ENCODE assay signal across 9 cellular contexts in the genomic region with DNA sequence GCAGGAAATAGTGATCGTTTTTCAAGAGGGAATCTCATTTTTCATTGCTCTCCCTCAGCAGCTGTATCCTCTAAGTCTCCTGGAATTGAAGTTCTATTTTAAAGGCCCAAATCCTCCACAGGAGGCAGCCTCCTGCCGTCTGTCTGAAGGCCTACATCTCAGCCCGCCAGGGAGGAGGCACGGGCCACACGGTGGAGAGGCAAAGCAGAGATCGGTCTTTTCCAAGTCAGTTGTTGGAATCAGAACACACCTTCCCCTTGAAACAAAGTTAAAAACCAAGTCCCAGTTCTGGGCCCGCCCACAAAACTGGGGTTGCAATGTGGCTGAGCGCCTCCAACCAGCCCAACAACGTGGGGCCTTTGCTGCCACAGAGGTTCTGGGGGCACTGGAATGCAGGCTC.
DNase-seq lines count a peak whose midpoint lies in the region; TF ChIP-seq lines count a peak whose summit lies in the region.
"Had no signal": no experiment of that assay in that cellular context is flagged by ENCODE, and none has a peak within 500 bp of the region (broad histone marks: within the 10 kb centered on the region; RNA-seq: fewer than 3 reads in every experiment).

No MANE protein-coding gene starts in this region.

- H3K9me3 ChIP-seq in SU-DHL-6 (ENCODE audit: insufficient read depth, low read length) = no peaks in the 10 kb centered on the region
- no peaks in the 10 kb centered on the region for H3K9me3 ChIP-seq in hepatocyte (ENCODE audit: low read depth)
- H3K9me3 ChIP-seq in spleen = no peaks in the 10 kb centered on the region

- peak overlapping the region; percentile 16 for H3K9ac ChIP-seq in SU-DHL-6 (ENCODE audit: low read length)

- H3K36me3 ChIP-seq in SU-DHL-6 (ENCODE audit: low read length) (no peaks in the 10 kb centered on the region), hepatocyte (replicated peaks; ENCODE audit: insufficient read depth, low read depth) (no peaks in the 10 kb centered on the region), spleen (peaks cover 0 to 3% (median 0%) of the 10 kb centered on the region in 6 donors)

- H3K27me3 ChIP-seq in SU-DHL-6 (ENCODE audit: low read length) (no peaks in the 10 kb centered on the region), hepatocyte (no peaks in the 10 kb centered on the region), spleen (replicated peaks in 1 of 7) (no peaks in the 10 kb centered on the region)
- H3K27me3 ChIP-seq: foreskin keratinocyte had no signal

- intact Hi-C loops in spleen (cut with DNase I; ENCODE audit: low total_unique reads) = loop anchor here (10.0 kb wide), 1 partner anchor 64 kb away; no protein-coding TSS in a partner anchor

- peak; percentile 13 for TF ChIP-seq CTCF in GM12865 (IDR thresholded peaks at IDR 0.05; ENCODE audit: insufficient read depth, low read depth, low read length, missing control alignments)
- TF ChIP-seq CTCF in SU-DHL-6 (IDR thresholded peaks at IDR 0.05; ENCODE audit: insufficient read depth, low read length, poor library complexity, severe bottlenecking) = no peak
- TF ChIP-seq CTCF in hepatocyte (IDR thresholded peaks at IDR 0.05; ENCODE audit: poor library complexity) = peak; percentile 8
- TF ChIP-seq CTCF in spleen (IDR thresholded peaks at IDR 0.05 in 8 of 11, conservative IDR thresholded peaks at IDR 0.05 in 3 of 11) = no peak

- H3K4me1 ChIP-seq in hepatocyte (ENCODE audit: insufficient read depth) = peaks cover 37% of the 10 kb centered on the region
- H3K4me1 ChIP-seq in spleen = peaks cover 55 to 100% (median 98%) of the 10 kb centered on the region in 6 donors

- H3K9me2 ChIP-seq in SU-DHL-6 (replicated peaks; ENCODE audit: insufficient read depth, low read length) = no peaks in the 10 kb centered on the region
- no peaks in the 10 kb centered on the region for H3K9me2 ChIP-seq in hepatocyte (replicated peaks; ENCODE audit: insufficient read depth)

- DNase-seq in GM12865 (ENCODE audit: low read depth) = no peak
- DNase-seq in hepatocyte (ENCODE audit: low spot score) = no peak
- DNase-seq in spleen = no peak
- DNase-seq in NCI-H345 (lab: John Stamatoyannopoulos, UW) = no peak
- no peak for DNase-seq in NCI-H748 treated with DMSO at 0.1 percent for 48 hours (lab: John Stamatoyannopoulos, UW)
- DNase-seq in HK-2 (ENCODE audit: unreplicated experiment) = no peak
- DNase-seq: foreskin keratinocyte, NCI-H1436 treated with DMSO at 0.1 percent for 48 hours had no signal

- peaks cover 7% of the 10 kb centered on the region; the same call in 1 of the 2 replicates for H3F3A ChIP-seq in SU-DHL-6 (ENCODE audit: insufficient read depth)

- no peaks in the 10 kb centered on the region; the same call in 1 of the 2 replicates for H4K20me1 ChIP-seq in SU-DHL-6 (ENCODE audit: low read depth, low read length)
- H4K20me1 ChIP-seq in hepatocyte (ENCODE audit: insufficient read depth, poor library complexity, severe bottlenecking) = peaks cover 10% of the 10 kb centered on the region

- peak overlapping the region; percentile 69 for H3K27ac ChIP-seq in SU-DHL-6 (ENCODE audit: low read depth, low read length)
- peak overlapping the region; percentile 19 for H3K27ac ChIP-seq in hepatocyte
- peak overlapping the region; percentile 67 to 95 (median 84) for H3K27ac ChIP-seq in spleen
- H3K27ac ChIP-seq: foreskin keratinocyte had no signal

- no peak for TF ChIP-seq POLR2A in spleen (IDR thresholded peaks at IDR 0.05)

- H3K4me2 ChIP-seq in SU-DHL-6 (ENCODE audit: low read depth, low read length, poor library complexity, severe bottlenecking) (peak overlapping the region; percentile 86), hepatocyte (no peak overlapping the region)

- H2AFZ ChIP-seq in SU-DHL-6 (ENCODE audit: low read depth, low read length, severe bottlenecking) (no peak overlapping the region), hepatocyte (no peak overlapping the region)

- WGBS in hepatocyte (ENCODE audit: low lambda C conversion rate, missing lambda C conversion rate) = 72% methylated on average over 9 of the region's 9 CpGs
- WGBS in spleen, 5 donors = 69 to 80% (median 75%) methylated on average over 9 of the region's 9 CpGs

- H3K4me3 ChIP-seq in GM12865 (ENCODE audit: low read depth, low read length) (peak overlapping the region; percentile 93), SU-DHL-6 (ENCODE audit: insufficient read depth, low read length, poor library complexity, severe bottlenecking) (no peak overlapping the region), hepatocyte (no peak overlapping the region), spleen (no peak overlapping the region)

- peaks cover 100% of the 10 kb centered on the region for H3K79me2 ChIP-seq in SU-DHL-6 (ENCODE audit: insufficient read depth, low read length)
- peaks cover 96% of the 10 kb centered on the region for H3K79me2 ChIP-seq in hepatocyte

Comparison
In these comparisons a context has a peak if more than half of its experiments do, and no peak if none do; other contexts are left out.
1. CTCF ChIP-seq: peak in GM12865 (single experiment) and hepatocyte (single experiment); none in SU-DHL-6 (single experiment) and spleen (0 of 11).
2. H3K27ac ChIP-seq: peak in every context shown above with its lines; median percentile 84 in spleen; 69 in SU-DHL-6; 19 in hepatocyte.